8 cellular contexts compared by ENCODE assay signal in genomic region chr16:2926660-2927646, GRCh38. TPM values are rescaled to one million over a fixed set of nuclear protein-coding genes. Genes with fewer than 3 reads are reported as not detected.
DNase-seq lines count a peak whose midpoint lies in the region; ATAC-seq, FAIRE-seq and TF ChIP-seq lines count a peak whose summit lies in the region.

No MANE protein-coding gene starts in this region.

- H3K27me3 Mint-ChIP-seq in chondrocyte (ENCODE audit: low read depth), result no peaks in the 10 kb centered on the region

- H3K79me2 ChIP-seq in HepG2 (ENCODE audit: insufficient read depth, low read length), result no peaks in the 10 kb centered on the region

- ATAC-seq in HG03159 (IDR thresholded peaks at IDR 0.05; ENCODE audit: unreplicated experiment) (peak; percentile 67), HepG2 (peak; percentile 83), GM18870 (IDR thresholded peaks at IDR 0.05; ENCODE audit: unreplicated experiment) (no peak)

- DNase-seq in DMS153 (lab: John Stamatoyannopoulos, UW) (peak; percentile 79), NCI-H526 (lab: John Stamatoyannopoulos, UW) (peak; percentile 67 to 86), chondrocyte (ENCODE audit: low spot score) (no peak), HepG2 (ENCODE audit: low spot score) (peak; percentile 74)
- DNase-seq in activated CD4-positive, alpha-beta T cell treated with anti-CD3 and anti-CD28 coated beads for 48 hours, result peak; percentile 92
- DNase-seq in stimulated activated CD4-positive, alpha-beta T cell treated with anti-CD3 and anti-CD28 coated beads, Interleukin-2, amount 100 ng/mL, for 48 hours, result peak; percentile 90 to 92

- in situ Hi-C loops in HepG2 (cut with HindIII; ENCODE audit: extremely low pct_ligation_motif_present, low pct_unique_long_range_greater_than_20kb), result no loop called here

- 0 out of 2 replicates have a peak, but pooled peaks cover 9% of the 10 kb centered on the region for H3K4me1 ChIP-seq in HepG2 (ENCODE audit: insufficient read depth, low read length)

- BruUV-seq in HepG2 (replicated peaks; lab: Mats Ljungman, UMichigan), result no TSS peak

- POLR2A ChIA-PET in HepG2 (lab: Yijun Ruan, JAX), result interaction anchor here (0.5 to 1.0 kb wide), 5 partner anchors 15 to 59 kb away, joined by 3 to 6 read pairs (median 4); partner anchors contain the start of gene FLYWCH1

- H3K27me3 ChIP-seq in HepG2 (ENCODE audit: control insufficient read depth in 1 of 2, insufficient read depth in 2 of 2, low read length in 2 of 2), result no peaks in the 10 kb centered on the region

- H3K36me3 ChIP-seq in HepG2 (replicated peaks in 1 of 2; ENCODE audit: control insufficient read depth in 1 of 2, insufficient read depth in 2 of 2, low read length in 2 of 2), result peaks cover 4 to 5% of the 10 kb centered on the region in 2 experiments; a peak in 3 of 5 replicates

- peak; percentile 98 for TF ChIP-seq CTCF in chondrocyte (IDR thresholded peaks at IDR 0.05)
- peak; percentile 95 for TF ChIP-seq CTCF in HepG2 (CRISPR knock-in tag; IDR thresholded peaks at IDR 0.05)

- H3K27ac Mint-ChIP-seq in chondrocyte (ENCODE audit: unreplicated experiment), result peak overlapping the region; percentile 3

- peak; percentile 71 for TF ChIP-seq RAD21 in HepG2 (CRISPR knock-in tag; IDR thresholded peaks at IDR 0.05)

- WGBS in HepG2 (ENCODE audit: low lambda C conversion rate), result 55% methylated on average over 10 of the region's 23 CpGs

- TF ChIP-seq EP300 in HepG2 (IDR thresholded peaks at IDR 0.05; ENCODE audit: low read depth in 2 of 2, low read length in 2 of 2) (no peak), HepG2 (CRISPR knock-in tag; IDR thresholded peaks at IDR 0.05; ENCODE audit: borderline replicate concordance) (no peak)

- TF ChIP-seq POLR2A in HepG2 (IDR thresholded peaks at IDR 0.05; ENCODE audit: insufficient read depth in 1 of 2, low read depth in 2 of 2, low read length in 2 of 2), result no peak

- H3K9me3 ChIP-seq in HepG2 (ENCODE audit: low read length), result no peaks in the 10 kb centered on the region

- H3K9me3 Mint-ChIP-seq in chondrocyte (ENCODE audit: low read depth), result no peaks in the 10 kb centered on the region

- H3K4me3 Mint-ChIP-seq in chondrocyte (ENCODE audit: unreplicated experiment), result no peak overlapping the region

- H3K36me3 Mint-ChIP-seq in chondrocyte (ENCODE audit: low read depth), result peaks cover 9% of the 10 kb centered on the region

- H3K4me3 ChIP-seq in HepG2 (replicated peaks in 1 of 3; ENCODE audit: insufficient read depth in 1 of 3, low read depth in 2 of 3, low read length in 3 of 3), result no peak overlapping the region

- no peaks in the 10 kb centered on the region for H4K20me1 ChIP-seq in HepG2 (ENCODE audit: insufficient read depth, low read length)

- H2AFZ ChIP-seq in HepG2 (ENCODE audit: low read length), result no peak overlapping the region

- FAIRE-seq in HepG2 (lab: Jason Lieb, UNC), result peak; percentile 89

- intact Hi-C loops in HepG2 (cut with micrococcal nuclease; ENCODE audit: unreplicated experiment), result no loop called here

- H3K9ac ChIP-seq in HepG2 (ENCODE audit: insufficient read depth, low read depth, low read length), result no peak overlapping the region

- H3K4me1 Mint-ChIP-seq in chondrocyte (ENCODE audit: low read depth), result peaks cover 4% of the 10 kb centered on the region

- CTCF ChIA-PET in HepG2 (lab: Yijun Ruan, JAX; ENCODE audit: low intra/inter-chr PET ratio, low total read pairs), result interaction anchor here (1.1 to 2.0 kb wide), 4 partner anchors 52 to 88 kb away, joined by 3 to 9 read pairs (median 7); no protein-coding TSS in a partner anchor

- H3K27ac ChIP-seq in HepG2 (ENCODE audit: extremely low read length, insufficient read depth, low read length), result no peak overlapping the region

- H3K4me2 ChIP-seq in HepG2 (ENCODE audit: low read depth, low read length), result peak overlapping the region; percentile 56

RNA-seq across cellular contexts. Expression of gene FLYWCH1, which starts 15.2 kb away (rescaled TPM):
- total RNA-seq in chondrocyte, result 36.1 to 47.1 TPM (median 38.6 TPM) in 3 replicates
- total RNA-seq in HepG2 (2016; rRNA removed; fragmentation: Illumina TruSeq; extraction: Trizol), result 9.9 and 12.4 TPM in 2 replicates
- 2.1 and 2.4 TPM in 2 replicates for total RNA-seq in HepG2 (2016; cell fraction: cytosol; rRNA removed; fragmentation: Illumina TruSeq; extraction: Trizol; ENCODE audit: low read depth)
- 7.4 and 12.0 TPM in 2 replicates for total RNA-seq in HepG2 (2016; cell fraction: insoluble cytoplasmic fraction; rRNA removed; fragmentation: Illumina TruSeq; extraction: Trizol)
- total RNA-seq in HepG2 (2016; cell fraction: membrane; rRNA removed; fragmentation: Illumina TruSeq; extraction: Trizol), result 5.7 and 6.7 TPM in 2 replicates
- total RNA-seq in HepG2 (2016; cell fraction: nucleus; rRNA removed; fragmentation: Illumina TruSeq; extraction: Trizol), result 7.5 and 8.9 TPM in 2 replicates
- polyA plus RNA-seq in HepG2 (2011; rRNA removed), result 7.3 and 11.3 TPM in 2 replicates
- 7.4 and 13.0 TPM in 2 replicates for polyA plus RNA-seq in HepG2 (2011; cell fraction: cytosol; rRNA removed)
- polyA plus RNA-seq in HepG2 (2011; cell fraction: nucleus; rRNA removed), result 19.4 and 20.7 TPM in 2 replicates
- 4.8 and 9.8 TPM in 2 replicates for polyA plus RNA-seq in HepG2 (2012)
- 1.4 and 1.7 TPM in 2 replicates for polyA plus RNA-seq in HepG2 (2016; cell fraction: cytosol; fragmentation: Illumina TruSeq; extraction: Trizol; ENCODE audit: low read depth)
- polyA plus RNA-seq in HepG2 (2016; cell fraction: insoluble cytoplasmic fraction; fragmentation: Illumina TruSeq; extraction: Trizol; ENCODE audit: low read depth), result 9.4 and 11.6 TPM in 2 replicates
- polyA plus RNA-seq in HepG2 (2016; cell fraction: membrane; fragmentation: Illumina TruSeq; extraction: Trizol; ENCODE audit: low read depth), result 5.2 and 5.3 TPM in 2 replicates
- 18.2 and 22.5 TPM in 2 replicates for polyA plus RNA-seq in HepG2 (2016; cell fraction: nucleus; fragmentation: Illumina TruSeq; extraction: Trizol; ENCODE audit: insufficient read depth, low read depth)
- 19.9 and 35.0 TPM in 2 replicates for polyA minus RNA-seq in HepG2 (2011; rRNA and poly(A)+ RNA removed; ENCODE audit: low replicate concordance)
- polyA minus RNA-seq in HepG2 (2011; cell fraction: cytosol; rRNA and poly(A)+ RNA removed), result 6.9 and 10.6 TPM in 2 replicates
- polyA minus RNA-seq in HepG2 (2011; cell fraction: nucleus; rRNA and poly(A)+ RNA removed), result 6.5 and 7.6 TPM in 2 replicates

RNA-seq across cellular contexts. Expression of gene KREMEN2, which starts 37.1 kb away (rescaled TPM):
- not detected in 3 replicates for total RNA-seq in chondrocyte
- 0.51 and 1.2 TPM in 2 replicates for total RNA-seq in HepG2 (2016; rRNA removed; fragmentation: Illumina TruSeq; extraction: Trizol)
- not detected in 2 replicates for total RNA-seq in HepG2 (2016; cell fraction: cytosol; rRNA removed; fragmentation: Illumina TruSeq; extraction: Trizol; ENCODE audit: low read depth)
- total RNA-seq in HepG2 (2016; cell fraction: insoluble cytoplasmic fraction; rRNA removed; fragmentation: Illumina TruSeq; extraction: Trizol), result 0.37 and 1.4 TPM in 2 replicates
- total RNA-seq in HepG2 (2016; cell fraction: membrane; rRNA removed; fragmentation: Illumina TruSeq; extraction: Trizol), result 0.25 and 0.31 TPM in 2 replicates
- 0.84 and 0.88 TPM in 2 replicates for total RNA-seq in HepG2 (2016; cell fraction: nucleus; rRNA removed; fragmentation: Illumina TruSeq; extraction: Trizol)
- polyA plus RNA-seq in HepG2 (2011; rRNA removed), result 0.48 and 1.0 TPM in 2 replicates
- polyA plus RNA-seq in HepG2 (2011; cell fraction: cytosol; rRNA removed), result 0.50 and 1.1 TPM in 2 replicates
- 2.7 and 4.2 TPM in 2 replicates for polyA plus RNA-seq in HepG2 (2011; cell fraction: nucleus; rRNA removed)
- polyA plus RNA-seq in HepG2 (2012), result 0.37 and 0.42 TPM in 2 replicates
- 0.07 and 0.14 TPM in 2 replicates for polyA plus RNA-seq in HepG2 (2016; cell fraction: cytosol; fragmentation: Illumina TruSeq; extraction: Trizol; ENCODE audit: low read depth)
- polyA plus RNA-seq in HepG2 (2016; cell fraction: insoluble cytoplasmic fraction; fragmentation: Illumina TruSeq; extraction: Trizol; ENCODE audit: low read depth), result 0.38 and 0.40 TPM in 2 replicates
- polyA plus RNA-seq in HepG2 (2016; cell fraction: membrane; fragmentation: Illumina TruSeq; extraction: Trizol; ENCODE audit: low read depth), result 0.12 and 0.13 TPM in 2 replicates
- 0.93 and 1.5 TPM in 2 replicates for polyA plus RNA-seq in HepG2 (2016; cell fraction: nucleus; fragmentation: Illumina TruSeq; extraction: Trizol; ENCODE audit: insufficient read depth, low read depth)
- 0.33 and 0.68 TPM in 2 replicates for polyA minus RNA-seq in HepG2 (2011; rRNA and poly(A)+ RNA removed; ENCODE audit: low replicate concordance)
- 0.49 and 0.62 TPM in 2 replicates for polyA minus RNA-seq in HepG2 (2011; cell fraction: cytosol; rRNA and poly(A)+ RNA removed)
- polyA minus RNA-seq in HepG2 (2011; cell fraction: nucleus; rRNA and poly(A)+ RNA removed), result not detected in 2 replicates

RNA-seq across cellular contexts. Expression of gene PAQR4, which starts 42.2 kb away (rescaled TPM):
- total RNA-seq in chondrocyte, result 8.2 to 15.9 TPM (median 9.5 TPM) in 3 replicates
- total RNA-seq in HepG2 (2016; rRNA removed; fragmentation: Illumina TruSeq; extraction: Trizol), result 15.6 and 24.8 TPM in 2 replicates
- total RNA-seq in HepG2 (2016; cell fraction: cytosol; rRNA removed; fragmentation: Illumina TruSeq; extraction: Trizol; ENCODE audit: low read depth), result 7.8 and 8.9 TPM in 2 replicates
- 13.6 and 26.2 TPM in 2 replicates for total RNA-seq in HepG2 (2016; cell fraction: insoluble cytoplasmic fraction; rRNA removed; fragmentation: Illumina TruSeq; extraction: Trizol)
- total RNA-seq in HepG2 (2016; cell fraction: membrane; rRNA removed; fragmentation: Illumina TruSeq; extraction: Trizol), result 19.5 and 26.0 TPM in 2 replicates
- 16.6 and 19.1 TPM in 2 replicates for total RNA-seq in HepG2 (2016; cell fraction: nucleus; rRNA removed; fragmentation: Illumina TruSeq; extraction: Trizol)
- polyA plus RNA-seq in HepG2 (2011; rRNA removed), result 15.9 and 17.4 TPM in 2 replicates
- 11.1 and 17.3 TPM in 2 replicates for polyA plus RNA-seq in HepG2 (2011; cell fraction: cytosol; rRNA removed)
- polyA plus RNA-seq in HepG2 (2011; cell fraction: nucleus; rRNA removed), result 29.7 and 33.7 TPM in 2 replicates
- polyA plus RNA-seq in HepG2 (2012), result 6.7 and 7.6 TPM in 2 replicates
- polyA plus RNA-seq in HepG2 (2016; cell fraction: cytosol; fragmentation: Illumina TruSeq; extraction: Trizol; ENCODE audit: low read depth), result 6.6 and 8.9 TPM in 2 replicates
- polyA plus RNA-seq in HepG2 (2016; cell fraction: insoluble cytoplasmic fraction; fragmentation: Illumina TruSeq; extraction: Trizol; ENCODE audit: low read depth), result 15.6 and 18.9 TPM in 2 replicates
- polyA plus RNA-seq in HepG2 (2016; cell fraction: membrane; fragmentation: Illumina TruSeq; extraction: Trizol; ENCODE audit: low read depth), result 15.5 and 18.8 TPM in 2 replicates
- polyA plus RNA-seq in HepG2 (2016; cell fraction: nucleus; fragmentation: Illumina TruSeq; extraction: Trizol; ENCODE audit: insufficient read depth, low read depth), result 35.6 and 37.9 TPM in 2 replicates
- 34.1 and 50.0 TPM in 2 replicates for polyA minus RNA-seq in HepG2 (2011; rRNA and poly(A)+ RNA removed; ENCODE audit: low replicate concordance)
- polyA minus RNA-seq in HepG2 (2011; cell fraction: cytosol; rRNA and poly(A)+ RNA removed), result 12.6 and 13.7 TPM in 2 replicates
- 4.7 and 6.1 TPM in 2 replicates for polyA minus RNA-seq in HepG2 (2011; cell fraction: nucleus; rRNA and poly(A)+ RNA removed)

RNA-seq across cellular contexts. Expression of gene FLYWCH2, which starts 43.9 kb away (rescaled TPM):
- total RNA-seq in chondrocyte (33.4 to 43.1 TPM (median 34.7 TPM) in 3 replicates), HepG2 (2016; rRNA removed; fragmentation: Illumina TruSeq; extraction: Trizol) (19.8 and 20.2 TPM in 2 replicates)
- total RNA-seq in HepG2 (2016; cell fraction: cytosol; rRNA removed; fragmentation: Illumina TruSeq; extraction: Trizol; ENCODE audit: low read depth), result 13.2 and 27.5 TPM in 2 replicates
- 17.6 and 22.1 TPM in 2 replicates for total RNA-seq in HepG2 (2016; cell fraction: insoluble cytoplasmic fraction; rRNA removed; fragmentation: Illumina TruSeq; extraction: Trizol)
- 15.1 and 28.9 TPM in 2 replicates for total RNA-seq in HepG2 (2016; cell fraction: membrane; rRNA removed; fragmentation: Illumina TruSeq; extraction: Trizol)
- 7.3 and 8.3 TPM in 2 replicates for total RNA-seq in HepG2 (2016; cell fraction: nucleus; rRNA removed; fragmentation: Illumina TruSeq; extraction: Trizol)
- polyA plus RNA-seq in HepG2 (2011; rRNA removed), result 16.9 and 17.3 TPM in 2 replicates
- polyA plus RNA-seq in HepG2 (2011; cell fraction: cytosol; rRNA removed), result 20.3 and 34.0 TPM in 2 replicates
- polyA plus RNA-seq in HepG2 (2011; cell fraction: nucleus; rRNA removed), result 18.3 and 20.0 TPM in 2 replicates
- polyA plus RNA-seq in HepG2 (2012), result 10.2 and 14.8 TPM in 2 replicates
- polyA plus RNA-seq in HepG2 (2016; cell fraction: cytosol; fragmentation: Illumina TruSeq; extraction: Trizol; ENCODE audit: low read depth), result 15.2 and 26.7 TPM in 2 replicates
- 21.6 and 24.2 TPM in 2 replicates for polyA plus RNA-seq in HepG2 (2016; cell fraction: insoluble cytoplasmic fraction; fragmentation: Illumina TruSeq; extraction: Trizol; ENCODE audit: low read depth)
- polyA plus RNA-seq in HepG2 (2016; cell fraction: membrane; fragmentation: Illumina TruSeq; extraction: Trizol; ENCODE audit: low read depth), result 15.5 and 29.2 TPM in 2 replicates
- 16.2 and 16.3 TPM in 2 replicates for polyA plus RNA-seq in HepG2 (2016; cell fraction: nucleus; fragmentation: Illumina TruSeq; extraction: Trizol; ENCODE audit: insufficient read depth, low read depth)
- 9.8 and 35.9 TPM in 2 replicates for polyA minus RNA-seq in HepG2 (2011; rRNA and poly(A)+ RNA removed; ENCODE audit: low replicate concordance)
- polyA minus RNA-seq in HepG2 (2011; cell fraction: cytosol; rRNA and poly(A)+ RNA removed), result 10.9 and 11.7 TPM in 2 replicates
- polyA minus RNA-seq in HepG2 (2011; cell fraction: nucleus; rRNA and poly(A)+ RNA removed), result 4.0 and 4.9 TPM in 2 replicates

RNA-seq across cellular contexts. Expression of gene PKMYT1, which starts 53.3 kb away (rescaled TPM):
- 6.2 to 23.2 TPM (median 7.2 TPM) in 3 replicates for total RNA-seq in chondrocyte
- total RNA-seq in HepG2 (2016; rRNA removed; fragmentation: Illumina TruSeq; extraction: Trizol), result 8.4 and 27.8 TPM in 2 replicates
- 8.3 and 10.7 TPM in 2 replicates for total RNA-seq in HepG2 (2016; cell fraction: cytosol; rRNA removed; fragmentation: Illumina TruSeq; extraction: Trizol; ENCODE audit: low read depth)
- 8.6 and 25.9 TPM in 2 replicates for total RNA-seq in HepG2 (2016; cell fraction: insoluble cytoplasmic fraction; rRNA removed; fragmentation: Illumina TruSeq; extraction: Trizol)
- total RNA-seq in HepG2 (2016; cell fraction: membrane; rRNA removed; fragmentation: Illumina TruSeq; extraction: Trizol), result 12.7 and 13.0 TPM in 2 replicates
- 27.2 and 33.5 TPM in 2 replicates for total RNA-seq in HepG2 (2016; cell fraction: nucleus; rRNA removed; fragmentation: Illumina TruSeq; extraction: Trizol)
- polyA plus RNA-seq in HepG2 (2011; rRNA removed), result 6.6 and 7.0 TPM in 2 replicates
- 1.9 and 8.9 TPM in 2 replicates for polyA plus RNA-seq in HepG2 (2011; cell fraction: cytosol; rRNA removed)
- polyA plus RNA-seq in HepG2 (2011; cell fraction: nucleus; rRNA removed), result 26.5 and 50.1 TPM in 2 replicates
- 6.9 and 11.9 TPM in 2 replicates for polyA plus RNA-seq in HepG2 (2012)
- polyA plus RNA-seq in HepG2 (2016; cell fraction: cytosol; fragmentation: Illumina TruSeq; extraction: Trizol; ENCODE audit: low read depth), result 5.7 and 6.3 TPM in 2 replicates
- polyA plus RNA-seq in HepG2 (2016; cell fraction: insoluble cytoplasmic fraction; fragmentation: Illumina TruSeq; extraction: Trizol; ENCODE audit: low read depth), result 14.9 and 16.6 TPM in 2 replicates
- polyA plus RNA-seq in HepG2 (2016; cell fraction: membrane; fragmentation: Illumina TruSeq; extraction: Trizol; ENCODE audit: low read depth), result 6.9 and 8.9 TPM in 2 replicates
- 68.0 and 69.8 TPM in 2 replicates for polyA plus RNA-seq in HepG2 (2016; cell fraction: nucleus; fragmentation: Illumina TruSeq; extraction: Trizol; ENCODE audit: insufficient read depth, low read depth)
- 9.6 and 11.3 TPM in 2 replicates for polyA minus RNA-seq in HepG2 (2011; rRNA and poly(A)+ RNA removed; ENCODE audit: low replicate concordance)
- polyA minus RNA-seq in HepG2 (2011; cell fraction: cytosol; rRNA and poly(A)+ RNA removed), result 3.5 and 4.1 TPM in 2 replicates
- polyA minus RNA-seq in HepG2 (2011; cell fraction: nucleus; rRNA and poly(A)+ RNA removed), result 9.4 and 9.8 TPM in 2 replicates
